In the genomic region with DNA sequence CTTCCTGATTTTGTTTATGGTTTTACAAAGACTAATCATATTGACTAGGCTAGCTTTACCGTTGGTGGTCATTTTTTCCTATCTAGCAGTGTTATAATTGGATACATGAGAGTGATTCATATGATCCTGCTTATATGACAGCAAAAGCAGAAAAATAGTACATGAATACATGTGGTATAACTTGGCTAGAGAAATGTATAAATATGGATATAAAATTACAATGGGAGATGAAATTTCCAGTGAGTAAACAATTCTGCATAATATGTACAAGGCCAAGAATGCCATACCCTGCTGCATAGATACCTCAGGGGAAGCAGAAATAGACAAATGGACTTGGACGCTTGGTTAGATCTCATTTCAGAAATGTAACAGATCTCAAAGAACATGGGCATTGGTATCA, we compare ENCODE assay signal across 3 cellular contexts.
"Had no signal": no experiment of that assay in that cellular context is flagged by ENCODE, and none has a peak within 500 bp of the region (broad histone marks: within the 10 kb centered on the region; RNA-seq: fewer than 3 reads in every experiment).

No MANE protein-coding gene starts in this region.

- ATAC-seq: GM12878 had no signal

- H3K4me3 ChIP-seq: GM12878 had no signal

- DNase-seq: GDM1, GF-D8 had no signal
